In genomic region chr7:77553123-77553522, GRCh38 we compare ENCODE assay signal across 27 cellular contexts.
"Had no signal": no experiment of that assay in that cellular context is flagged by ENCODE, and none has a peak within 500 bp of the region (broad histone marks: within the 10 kb centered on the region; RNA-seq: fewer than 3 reads in every experiment).

No MANE protein-coding gene starts in this region.

- H3K27ac ChIP-seq: brain microvascular endothelial cell, hepatocyte, ovary, psoas muscle, right atrium auricular region, upper lobe of left lung had no signal

- DNase-seq: activated CD4-positive, alpha-beta T cell treated with anti-CD3 and anti-CD28 coated beads, Interleukin-2, amount 50 U/mL, for 1 hour; activated CD4-positive, CD25-positive, alpha-beta regulatory T cell treated with anti-CD3 and anti-CD28 coated beads, Interleukin-2, amount 50 U/mL, for 72 hours; activated CD8-positive, alpha-beta T cell treated with anti-CD3 and anti-CD28 coated beads, Interleukin-2, amount 10 ng/mL, durations not matched to agents 7 days and 5 days; activated gamma-delta T cell; aorta; brain microvascular endothelial cell; central memory CD4-positive, alpha-beta T cell; effector memory CD4-positive, alpha-beta T cell; glutamatergic neuron; kidney glomerular epithelial cell; left lung; naive thymus-derived CD8-positive, alpha-beta T cell; ovary; psoas muscle; stimulated activated CD4-positive, alpha-beta T cell treated with anti-CD3 and anti-CD28 coated beads, Interleukin-4, amount 100 ng/mL, for 24 hours; stimulated activated naive CD4-positive, alpha-beta T cell treated with Interleukin-2 at 50 U/mL for 16 hours; T1000; upper lobe of left lung had no signal

- H3K27ac Mint-ChIP-seq: activated CD8-positive, alpha-beta T cell treated with anti-CD3 and anti-CD28 coated beads, Interleukin-2, amount 10 ng/mL, durations not matched to agents 7 days and 5 days; activated naive CD4-positive, alpha-beta T cell treated with anti-CD3 and anti-CD28 coated beads, Interleukin-2, amount 50 U/mL, for 24 hours; activated T-helper 1 cell treated with anti-CD3 and anti-CD28 coated beads, Interleukin-12 subunit alpha, Interleukin-12 subunit beta, Interleukin-2, Interleukin-4 antibody, amounts not matched to agents 30 ng/mL and 10 ng/mL and 1 ng/mL, durations not matched to agents 14 hours and 24 hours and 36 hours; naive thymus-derived CD8-positive, alpha-beta T cell; T-helper 1 cell treated with Interleukin-12 subunit alpha and Interleukin-12 subunit beta and Interleukin-4 antibody, amounts not matched to agents 30 μg/mL and 1 μg/mL, for 36 hours had no signal

- FAIRE-seq: frontal cortex had no signal

- H3K36me3 ChIP-seq: ovary, right atrium auricular region had no signal

- H3K4me3 Mint-ChIP-seq: activated CD8-positive, alpha-beta T cell treated with anti-CD3 and anti-CD28 coated beads, Interleukin-2, amount 10 ng/mL, durations not matched to agents 7 days and 5 days; activated naive CD4-positive, alpha-beta T cell treated with anti-CD3 and anti-CD28 coated beads, Interleukin-2, amount 50 U/mL, for 24 hours; activated T-helper 1 cell treated with anti-CD3 and anti-CD28 coated beads, Interleukin-12 subunit alpha, Interleukin-12 subunit beta, Interleukin-2, Interleukin-4 antibody, amounts not matched to agents 30 ng/mL and 10 ng/mL and 1 ng/mL, durations not matched to agents 14 hours and 24 hours and 36 hours; mesothelial cell of epicardium; naive thymus-derived CD8-positive, alpha-beta T cell; T-helper 1 cell treated with Interleukin-12 subunit alpha and Interleukin-12 subunit beta and Interleukin-4 antibody, amounts not matched to agents 30 μg/mL and 1 μg/mL, for 36 hours had no signal

- ATAC-seq: activated CD8-positive, alpha-beta T cell treated with anti-CD3 and anti-CD28 coated beads, Interleukin-2, amount 10 ng/mL, durations not matched to agents 7 days and 5 days; esophagus mucosa; left lung; naive thymus-derived CD8-positive, alpha-beta T cell; psoas muscle had no signal

- H3K27me3 ChIP-seq: brain microvascular endothelial cell, hepatocyte, left lung, ovary, right atrium auricular region, upper lobe of left lung had no signal

- H3K4me3 ChIP-seq: hepatocyte, left lung, lung, ovary, psoas muscle, right atrium auricular region, upper lobe of left lung had no signal

- H3K27me3 Mint-ChIP-seq: activated naive CD4-positive, alpha-beta T cell treated with anti-CD3 and anti-CD28 coated beads, Interleukin-2, amount 50 U/mL, for 24 hours; naive thymus-derived CD8-positive, alpha-beta T cell had no signal

- H2AFZ ChIP-seq: hepatocyte had no signal

- H3K9me3 Mint-ChIP-seq: activated naive CD4-positive, alpha-beta T cell treated with anti-CD3 and anti-CD28 coated beads, Interleukin-2, amount 50 U/mL, for 24 hours; T-helper 1 cell treated with Interleukin-12 subunit alpha and Interleukin-12 subunit beta and Interleukin-4 antibody, amounts not matched to agents 30 μg/mL and 1 μg/mL, for 36 hours had no signal

- H3K4me2 ChIP-seq: hepatocyte had no signal
